ENCODE assay signal across 8 cellular contexts in the genomic region with DNA sequence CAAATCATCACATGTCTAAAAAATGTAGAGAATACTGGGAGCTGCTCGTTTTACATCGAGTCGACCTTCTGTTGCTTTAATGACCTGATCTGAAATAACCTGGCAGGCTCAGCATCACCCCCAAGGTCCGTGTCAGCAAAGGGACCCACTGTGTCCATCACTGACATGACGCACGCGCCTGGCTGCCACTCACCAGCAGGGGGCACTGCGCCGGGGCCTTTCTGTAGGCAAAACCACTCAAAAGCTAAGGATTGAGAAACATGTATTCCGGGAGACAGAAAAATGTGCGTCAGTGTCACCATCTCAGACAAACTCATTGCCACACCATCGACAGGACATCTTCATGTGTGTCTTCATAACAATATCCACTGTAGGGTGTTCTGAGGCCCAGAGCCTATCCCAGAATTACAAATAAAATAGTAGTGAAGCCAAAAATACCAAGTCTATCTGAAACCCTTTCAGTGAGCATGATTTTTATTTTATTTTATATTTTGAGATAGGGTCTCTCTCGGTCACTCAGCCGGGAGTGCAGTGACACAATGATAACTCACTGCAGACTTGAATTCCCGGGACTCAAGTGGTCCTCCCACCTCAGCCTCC.
A peak's percentile ranks its signal among the peaks of the same experiment; 100 is the strongest.
DNase-seq lines count a peak whose midpoint lies in the region; ATAC-seq and TF ChIP-seq lines count a peak whose summit lies in the region.

No MANE protein-coding gene starts in this region.

- no peak for TF ChIP-seq POLR2A in NB4 (IDR thresholded peaks at IDR 0.05; ENCODE audit: extremely low read depth, insufficient read length)

- TF ChIP-seq CTCF in GM12864 (IDR thresholded peaks at IDR 0.05; ENCODE audit: low read depth, low read length, missing control alignments) (peak; percentile 92), NB4 (IDR thresholded peaks at IDR 0.05; ENCODE audit: low read depth, low read length) (peak; percentile 87)

- ATAC-seq in GM21529 (IDR thresholded peaks at IDR 0.05; ENCODE audit: unreplicated experiment) (no peak), HG03432 (IDR thresholded peaks at IDR 0.05; ENCODE audit: unreplicated experiment) (no peak)

- H3K4me3 ChIP-seq in GM12864 (ENCODE audit: low read depth, low read length) (no peak overlapping the region), NB4 (ENCODE audit: low read depth, low read length) (no peak overlapping the region)

- DNase-seq in GM12864 (ENCODE audit: low read depth): peak; percentile 5
- peak; percentile 70 for DNase-seq in NB4 (ENCODE audit: low read depth)
- DNase-seq in activated CD4-positive, alpha-beta T cell treated with anti-CD3 and anti-CD28 coated beads, Interleukin-2, amount 50 U/mL, for 24 hours (ENCODE audit: low read depth in 1 of 2, low spot score in 1 of 2): peak; percentile 50 to 52
- DNase-seq in dedifferentiated amniotic fluid mesenchymal stem cell (ENCODE audit: extremely low spot score): peak; percentile 46
- DNase-seq in lung microvascular endothelial cell (ENCODE audit: low read depth in 2 of 2): peak; percentile 53 to 67
- peak; percentile 37 to 48 for DNase-seq in stimulated activated CD8-positive, alpha-beta memory T cell treated with anti-CD3 and anti-CD28 coated beads, Interleukin-2, amount 100 ng/mL, for 1 hour (ENCODE audit: low read depth in 2 of 2)

Comparison
In these comparisons a context has a peak if more than half of its experiments do, and no peak if none do; other contexts are left out.
1. DNase-seq: peak in every context shown above with its lines; median percentile 70 in NB4; 60 in lung microvascular endothelial cell; 51 in activated CD4-positive, alpha-beta T cell treated with anti-CD3 and anti-CD28 coated beads, Interleukin-2, amount 50 U/mL, for 24 hours; 46 in dedifferentiated amniotic fluid mesenchymal stem cell; 42 in stimulated activated CD8-positive, alpha-beta memory T cell treated with anti-CD3 and anti-CD28 coated beads, Interleukin-2, amount 100 ng/mL, for 1 hour; 5 in GM12864.